ENCODE assay signal across 9 cellular contexts in genomic region chr9:5582835-5583195, GRCh38. TPM values are rescaled to one million over a fixed set of nuclear protein-coding genes. Genes with fewer than 3 reads are reported as not detected.
DNase-seq lines count a peak whose midpoint lies in the region; ATAC-seq, FAIRE-seq and TF ChIP-seq lines count a peak whose summit lies in the region.
"Had no signal": no experiment of that assay in that cellular context is flagged by ENCODE, and none has a peak within 500 bp of the region (broad histone marks: within the 10 kb centered on the region; RNA-seq: fewer than 3 reads in every experiment).

No MANE protein-coding gene starts in this region.

- H3K9me3 ChIP-seq in adipocyte (ENCODE audit: control insufficient read depth, low read length) (no peaks in the 10 kb centered on the region), mesodermal cell (ENCODE audit: control insufficient read depth, low read length) (peaks cover 5% of the 10 kb centered on the region)
- H3K9me3 ChIP-seq: uterus had no signal

- ATAC-seq in HG03521 (IDR thresholded peaks at IDR 0.05; ENCODE audit: unreplicated experiment): peak; percentile 47

- H3K4me1 ChIP-seq in adipocyte (ENCODE audit: control insufficient read depth, insufficient read depth, low read length) (peaks cover 18% of the 10 kb centered on the region), mesodermal cell (ENCODE audit: control insufficient read depth, insufficient read depth, low read length, poor library complexity, severe bottlenecking) (peaks cover 32% of the 10 kb centered on the region)
- H3K4me1 ChIP-seq: uterus had no signal

- in situ Hi-C loops in Caki2 (cut with HindIII; ENCODE audit: low pct_unique_long_range_greater_than_20kb, low sequenced_read_pairs): no loop called here

- DNase-seq in Caki2 (ENCODE audit: low read depth): peak; percentile 30
- peak; percentile 49 for DNase-seq in GM20000 (ENCODE audit: low spot score)
- DNase-seq in adipocyte (ENCODE audit: low read depth): peak; percentile 71
- DNase-seq in urothelium cell line (ENCODE audit: low spot score): no peak
- DNase-seq in NCI-H2196 (lab: John Stamatoyannopoulos, UW; ENCODE audit: unreplicated experiment): no peak
- DNase-seq in NCI-H2029 (lab: John Stamatoyannopoulos, UW): no peak

- H3K36me3 ChIP-seq in adipocyte (ENCODE audit: control insufficient read depth, insufficient read depth, low read length, severe bottlenecking) (no peaks in the 10 kb centered on the region), mesodermal cell (ENCODE audit: control insufficient read depth, insufficient read depth, low read length) (no peaks in the 10 kb centered on the region)
- H3K36me3 ChIP-seq: uterus had no signal

- H3K27me3 ChIP-seq in adipocyte (replicated peaks; ENCODE audit: control insufficient read depth, insufficient read depth, low read length): no peaks in the 10 kb centered on the region
- H3K27me3 ChIP-seq: uterus had no signal

- no peak for TF ChIP-seq CTCF in GM20000 (IDR thresholded peaks at IDR 0.05; ENCODE audit: extremely low read depth, missing control alignments)

- H3K4me3 ChIP-seq in adipocyte (ENCODE audit: low read length) (peak overlapping the region; percentile 54), mesodermal cell (ENCODE audit: extremely low read depth, insufficient read depth, low read length, poor library complexity, severe bottlenecking) (no peak overlapping the region)
- H3K4me3 ChIP-seq: uterus had no signal

- WGBS in mesodermal cell (ENCODE audit: insufficient coverage in 2 of 2), 2 experiments: 71 to 83% methylated on average over 1 to 2 of the region's 2 CpGs

- peak overlapping the region; percentile 11 for H3K27ac ChIP-seq in mesodermal cell (ENCODE audit: low read depth, low read length, severe bottlenecking)

- no peak overlapping the region for H3K9ac ChIP-seq in adipocyte (ENCODE audit: low read length)

- no peak for FAIRE-seq in urothelium cell line (lab: Jason Lieb, UNC)

RNA-seq across cellular contexts. Expression of gene RIC1, which starts 46.1 kb away (rescaled TPM):
- total RNA-seq in Caki2 (2014; rRNA removed; shearing (Covaris generic); ENCODE audit: low replicate concordance): 7.4 TPM in 2 replicates
- 23.1 TPM for polyA plus RNA-seq in mesodermal cell (2013, experiment 1 of 2)
- polyA plus RNA-seq in mesodermal cell (2013, experiment 2 of 2): 20.8 TPM

Comparison
In these comparisons a context has a peak if more than half of its experiments do, and no peak if none do; other contexts are left out.
1. DNase-seq: peak in Caki2 (single experiment), GM20000 (single experiment) and adipocyte (single experiment); none in urothelium cell line (single experiment), NCI-H2196 (single experiment) and NCI-H2029 (single experiment).